Comparison of ENCODE assay signal across 8 cellular contexts in the genomic region with DNA sequence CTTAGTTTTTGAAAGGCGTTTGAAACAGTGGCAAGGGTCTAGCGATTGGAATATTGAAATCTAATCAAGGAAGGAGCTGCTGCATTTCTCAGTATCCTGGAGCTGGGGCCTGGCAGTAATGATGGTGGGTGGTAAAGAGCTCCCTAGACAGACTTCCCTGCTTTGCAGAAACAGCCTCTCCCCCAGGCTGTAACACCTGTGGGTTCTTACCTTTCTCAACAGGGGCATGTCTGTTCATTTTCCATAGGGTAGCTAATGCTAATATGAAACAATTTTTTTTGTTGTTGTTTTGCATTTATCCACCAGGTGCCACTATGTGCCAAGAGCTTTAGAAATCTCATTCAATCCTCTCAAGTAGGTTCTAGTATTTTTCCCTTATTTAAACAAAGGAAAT.
DNase-seq lines count a peak whose midpoint lies in the region; ATAC-seq, FAIRE-seq and TF ChIP-seq lines count a peak whose summit lies in the region.

No MANE protein-coding gene starts in this region.

- no peaks in the 10 kb centered on the region for H3K9me3 ChIP-seq in suprapubic skin

- 0% methylated on average over 2 of the region's 2 CpGs for WGBS in suprapubic skin

- no peak for TF ChIP-seq EP300 in suprapubic skin (IDR thresholded peaks at IDR 0.05)

- TF ChIP-seq CTCF in fibroblast of pulmonary artery (IDR thresholded peaks at IDR 0.05; ENCODE audit: low read length, missing control alignments): peak; percentile 40
- no peak for TF ChIP-seq CTCF in suprapubic skin (IDR thresholded peaks at IDR 0.05)

- FAIRE-seq in A204.1 (lab: Jason Lieb, UNC): peak; percentile 92

- DNase-seq in NCI-H69 (lab: John Stamatoyannopoulos, UW): peak; percentile 20
- peak; percentile 36 for DNase-seq in fibroblast of pulmonary artery (ENCODE audit: low read depth)
- no peak for DNase-seq in AG08395 (ENCODE audit: low spot score)
- DNase-seq in suprapubic skin (ENCODE audit: low spot score in 2 of 2): no peak
- DNase-seq in NCI-H128 (lab: John Stamatoyannopoulos, UW; ENCODE audit: unreplicated experiment): no peak

- TF ChIP-seq POLR2A in GM18505 (IDR thresholded peaks at IDR 0.05; ENCODE audit: borderline replicate concordance, extremely low read depth, insufficient read depth, insufficient read length): no peak
- no peak for TF ChIP-seq POLR2A in suprapubic skin (IDR thresholded peaks at IDR 0.05)

- peaks cover 8% of the 10 kb centered on the region for H3K4me1 ChIP-seq in suprapubic skin

- no peaks in the 10 kb centered on the region for H3K36me3 ChIP-seq in suprapubic skin

- no peak overlapping the region for H3K27ac ChIP-seq in suprapubic skin

- H3K4me3 ChIP-seq in fibroblast of pulmonary artery (replicated peaks; ENCODE audit: low read depth, low read length): no peak overlapping the region
- no peak overlapping the region for H3K4me3 ChIP-seq in suprapubic skin

- H3K27me3 ChIP-seq in suprapubic skin: peaks cover 17% of the 10 kb centered on the region

- ATAC-seq in GM18505 (IDR thresholded peaks at IDR 0.05; ENCODE audit: unreplicated experiment) (peak; percentile 54), HG02870 (IDR thresholded peaks at IDR 0.05; ENCODE audit: unreplicated experiment) (peak; percentile 54)

Comparison
In these comparisons a context has a peak if more than half of its experiments do, and no peak if none do; other contexts are left out.
1. DNase-seq: peak in NCI-H69 (single experiment) and fibroblast of pulmonary artery (single experiment); none in AG08395 (single experiment), suprapubic skin (0 of 2) and NCI-H128 (single experiment).